1 cellular context compared by ENCODE assay signal in the genomic region with DNA sequence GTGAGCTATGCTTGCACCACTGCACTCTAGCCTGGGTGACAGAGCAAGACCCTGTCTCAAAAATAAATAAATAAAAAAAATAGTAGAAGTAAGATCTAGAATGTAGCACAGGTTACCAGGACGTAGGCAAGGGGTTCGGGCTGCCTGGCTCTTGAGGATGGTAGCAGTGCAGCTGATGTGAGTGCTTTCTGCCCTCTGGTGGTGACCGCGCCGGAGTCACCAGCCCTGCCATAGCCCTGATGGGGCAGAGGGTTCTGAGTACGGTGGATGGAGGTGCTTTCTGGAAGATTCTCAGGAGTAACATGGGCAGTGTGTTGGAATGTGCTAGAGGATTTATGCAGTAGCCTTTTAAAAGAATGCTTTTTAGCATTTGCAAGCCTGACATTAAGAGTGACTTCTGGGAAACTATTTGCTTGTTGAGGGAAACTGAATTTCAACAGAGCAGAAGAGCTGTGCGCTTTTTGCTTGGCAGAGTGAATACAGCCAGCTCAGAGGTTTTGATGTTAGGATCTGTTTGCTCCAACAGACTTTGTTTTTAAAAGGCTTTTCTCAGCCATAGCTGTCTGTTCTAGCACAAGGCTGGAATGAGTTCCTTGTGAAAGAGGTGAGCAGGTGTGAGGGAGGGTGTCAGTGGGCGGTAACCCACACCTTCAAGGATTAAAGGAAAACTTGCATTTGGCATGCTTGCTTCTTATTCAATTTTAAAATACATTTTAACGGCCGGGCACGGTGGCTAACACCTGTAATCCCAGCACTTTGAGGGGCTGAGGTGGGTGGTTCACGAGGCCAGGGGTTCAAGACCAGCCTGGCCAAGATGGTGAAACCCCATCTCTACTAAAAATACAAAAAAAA.
TF ChIP-seq lines count a peak whose summit lies in the region.

No MANE protein-coding gene starts in this region.

TF ChIP-seq in HepG2, 621 proteins besides CTCF, POLR2A, EP300 and RAD21 (continued from another document):
- TF ChIP-seq, protein P1, sequence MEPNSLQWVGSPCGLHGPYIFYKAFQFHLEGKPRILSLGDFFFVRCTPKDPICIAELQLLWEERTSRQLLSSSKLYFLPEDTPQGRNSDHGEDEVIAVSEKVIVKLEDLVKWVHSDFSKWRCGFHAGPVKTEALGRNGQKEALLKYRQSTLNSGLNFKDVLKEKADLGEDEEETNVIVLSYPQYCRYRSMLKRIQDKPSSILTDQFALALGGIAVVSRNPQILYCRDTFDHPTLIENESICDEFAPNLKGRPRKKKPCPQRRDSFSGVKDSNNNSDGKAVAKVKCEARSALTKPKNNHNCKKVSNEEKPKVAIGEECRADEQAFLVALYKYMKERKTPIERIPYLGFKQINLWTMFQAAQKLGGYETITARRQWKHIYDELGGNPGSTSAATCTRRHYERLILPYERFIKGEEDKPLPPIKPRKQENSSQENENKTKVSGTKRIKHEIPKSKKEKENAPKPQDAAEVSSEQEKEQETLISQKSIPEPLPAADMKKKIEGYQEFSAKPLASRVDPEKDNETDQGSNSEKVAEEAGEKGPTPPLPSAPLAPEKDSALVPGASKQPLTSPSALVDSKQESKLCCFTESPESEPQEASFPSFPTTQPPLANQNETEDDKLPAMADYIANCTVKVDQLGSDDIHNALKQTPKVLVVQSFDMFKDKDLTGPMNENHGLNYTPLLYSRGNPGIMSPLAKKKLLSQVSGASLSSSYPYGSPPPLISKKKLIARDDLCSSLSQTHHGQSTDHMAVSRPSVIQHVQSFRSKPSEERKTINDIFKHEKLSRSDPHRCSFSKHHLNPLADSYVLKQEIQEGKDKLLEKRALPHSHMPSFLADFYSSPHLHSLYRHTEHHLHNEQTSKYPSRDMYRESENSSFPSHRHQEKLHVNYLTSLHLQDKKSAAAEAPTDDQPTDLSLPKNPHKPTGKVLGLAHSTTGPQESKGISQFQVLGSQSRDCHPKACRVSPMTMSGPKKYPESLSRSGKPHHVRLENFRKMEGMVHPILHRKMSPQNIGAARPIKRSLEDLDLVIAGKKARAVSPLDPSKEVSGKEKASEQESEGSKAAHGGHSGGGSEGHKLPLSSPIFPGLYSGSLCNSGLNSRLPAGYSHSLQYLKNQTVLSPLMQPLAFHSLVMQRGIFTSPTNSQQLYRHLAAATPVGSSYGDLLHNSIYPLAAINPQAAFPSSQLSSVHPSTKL (CRISPR knock-in tag; IDR thresholded peaks at IDR 0.05), result peak; percentile 36; the same call in 1 of the 2 replicates
- TF ChIP-seq AGO2 (optimal IDR thresholded peaks at IDR 0.05; ENCODE audit: low read depth, low read length) (no peak), PREB (CRISPR knock-in tag; IDR thresholded peaks at IDR 0.05) (no peak), HIC2 (CRISPR knock-in tag; IDR thresholded peaks at IDR 0.05; ENCODE audit: low read depth) (no peak), MYC (CRISPR knock-in tag; IDR thresholded peaks at IDR 0.05; ENCODE audit: borderline replicate concordance) (0 out of 2 replicates have a peak, but pooled peaks have one; percentile 9), MTERF4 (CRISPR knock-in tag; IDR thresholded peaks at IDR 0.05) (no peak), SIX1 (CRISPR knock-in tag; IDR thresholded peaks at IDR 0.05; ENCODE audit: borderline replicate concordance) (peak; percentile 40; the same call in 1 of the 2 replicates), ZIK1 (CRISPR knock-in tag; IDR thresholded peaks at IDR 0.05; ENCODE audit: borderline replicate concordance, low read depth) (no peak), TOPORS (CRISPR knock-in tag; IDR thresholded peaks at IDR 0.05) (no peak), SSRP1 (CRISPR knock-in tag; IDR thresholded peaks at IDR 0.05) (no peak), ZNF251 (CRISPR knock-in tag; IDR thresholded peaks at IDR 0.05) (no peak)
- TF ChIP-seq, protein P2, sequence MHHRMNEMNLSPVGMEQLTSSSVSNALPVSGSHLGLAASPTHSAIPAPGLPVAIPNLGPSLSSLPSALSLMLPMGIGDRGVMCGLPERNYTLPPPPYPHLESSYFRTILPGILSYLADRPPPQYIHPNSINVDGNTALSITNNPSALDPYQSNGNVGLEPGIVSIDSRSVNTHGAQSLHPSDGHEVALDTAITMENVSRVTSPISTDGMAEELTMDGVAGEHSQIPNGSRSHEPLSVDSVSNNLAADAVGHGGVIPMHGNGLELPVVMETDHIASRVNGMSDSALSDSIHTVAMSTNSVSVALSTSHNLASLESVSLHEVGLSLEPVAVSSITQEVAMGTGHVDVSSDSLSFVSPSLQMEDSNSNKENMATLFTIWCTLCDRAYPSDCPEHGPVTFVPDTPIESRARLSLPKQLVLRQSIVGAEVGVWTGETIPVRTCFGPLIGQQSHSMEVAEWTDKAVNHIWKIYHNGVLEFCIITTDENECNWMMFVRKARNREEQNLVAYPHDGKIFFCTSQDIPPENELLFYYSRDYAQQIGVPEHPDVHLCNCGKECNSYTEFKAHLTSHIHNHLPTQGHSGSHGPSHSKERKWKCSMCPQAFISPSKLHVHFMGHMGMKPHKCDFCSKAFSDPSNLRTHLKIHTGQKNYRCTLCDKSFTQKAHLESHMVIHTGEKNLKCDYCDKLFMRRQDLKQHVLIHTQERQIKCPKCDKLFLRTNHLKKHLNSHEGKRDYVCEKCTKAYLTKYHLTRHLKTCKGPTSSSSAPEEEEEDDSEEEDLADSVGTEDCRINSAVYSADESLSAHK (CRISPR knock-in tag; IDR thresholded peaks at IDR 0.05; ENCODE audit: borderline replicate concordance), result no peak
